Comparison of ENCODE assay signal across 18 cellular contexts in the genomic region with DNA sequence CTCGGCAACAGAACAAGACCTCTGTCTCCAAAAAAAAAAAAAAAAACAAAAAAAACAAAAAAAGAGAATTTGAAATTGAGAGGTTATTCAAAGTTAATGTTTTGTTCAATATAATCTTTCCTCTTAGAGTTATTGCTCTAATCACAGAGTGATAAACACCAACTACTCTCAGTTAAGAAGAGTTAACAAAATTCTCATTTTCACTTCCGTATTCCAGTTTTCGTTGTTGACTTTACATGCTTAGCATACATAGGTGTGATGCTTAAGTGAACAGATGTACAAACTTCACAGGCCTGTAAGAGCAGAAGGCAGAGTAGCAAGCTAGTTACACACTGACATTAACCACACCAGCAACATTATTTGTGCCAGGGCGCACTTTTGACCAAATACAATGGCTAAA. TPM values are rescaled to one million over a fixed set of nuclear protein-coding genes. Genes with fewer than 3 reads are reported as not detected.
DNase-seq lines count a peak whose midpoint lies in the region; ATAC-seq, FAIRE-seq and TF ChIP-seq lines count a peak whose summit lies in the region.
"Had no signal": no experiment of that assay in that cellular context is flagged by ENCODE, and none has a peak within 500 bp of the region (broad histone marks: within the 10 kb centered on the region; RNA-seq: fewer than 3 reads in every experiment).

No MANE protein-coding gene starts in this region.

- TF ChIP-seq CTCF in GM12878 (IDR thresholded peaks at IDR 0.05 in 2 of 3, conservative IDR thresholded peaks at IDR 0.05 in 1 of 3; ENCODE audit: control insufficient read depth in 2 of 3, extremely low read depth in 1 of 3, insufficient read depth in 1 of 3, low read depth in 3 of 3, low read length in 3 of 3) (no peak), breast epithelium (IDR thresholded peaks at IDR 0.05) (no peak), Peyer's patch (IDR thresholded peaks at IDR 0.05) (no peak)

- POLR2A ChIA-PET in GM12878 (lab: Charles Lee), result interaction anchor here (0.5 to 1.5 kb wide), 5 partner anchors 11 to 1227 kb away, joined by 3 to 9 read pairs (median 4); no protein-coding TSS in a partner anchor

- RAD21 ChIA-PET in GM12878 (lab: Charles Lee; ENCODE audit: unreplicated experiment), result interaction anchor here (0.7 to 1.4 kb wide), 8 partner anchors 11 to 177 kb away, joined by 3 to 6 read pairs (median 3); no protein-coding TSS in a partner anchor

- H3K9ac ChIP-seq in GM12878 (ENCODE audit: control insufficient read depth, insufficient read depth, low read length), result no peak overlapping the region; the same call in 1 of the 2 replicates

- BruUV-seq in GM12878 (replicated peaks; lab: Mats Ljungman, UMichigan), result no TSS peak

- H3K9me3 ChIP-seq in GM12878 (replicated peaks; ENCODE audit: control insufficient read depth, insufficient read depth, low read length) (no peaks in the 10 kb centered on the region), breast epithelium (no peaks in the 10 kb centered on the region), Peyer's patch (no peaks in the 10 kb centered on the region)
- H3K9me3 ChIP-seq: thoracic aorta had no signal

- H3K79me2 ChIP-seq in GM12878 (ENCODE audit: control insufficient read depth, insufficient read depth, low read length), result peaks cover 60% of the 10 kb centered on the region

- FAIRE-seq in GM18507 (lab: Jason Lieb, UNC) (peak; percentile 95), GM12878 (lab: Jason Lieb, UNC) (peak; percentile 90)
- FAIRE-seq: G401.6, small intestine had no signal

- no peaks in the 10 kb centered on the region for H4K20me1 ChIP-seq in GM12878 (ENCODE audit: control insufficient read depth, insufficient read depth)

- SMC1A ChIA-PET in GM12878 (lab: Charles Lee; ENCODE audit: uncharacterized antibody, unreplicated experiment), result interaction anchor here (1.0 to 2.2 kb wide), 10 partner anchors 10 to 62 kb away, joined by 3 to 12 read pairs (median 3); partner anchors contain the start of gene SFI1

- H3K27me3 ChIP-seq in GM12878 (replicated peaks in 1 of 2; ENCODE audit: control insufficient read depth in 2 of 2, insufficient read depth in 2 of 2, low read length in 1 of 2) (no peaks in the 10 kb centered on the region), breast epithelium (no peaks in the 10 kb centered on the region), Peyer's patch (no peaks in the 10 kb centered on the region)

- TF ChIP-seq RAD21 in GM12878 (IDR thresholded peaks at IDR 0.05; ENCODE audit: insufficient read depth, low read depth, low read length), result no peak

- H3K36me3 ChIP-seq in GM12878 (ENCODE audit: control insufficient read depth in 2 of 2, insufficient read depth in 2 of 2, low read length in 1 of 2) (peaks cover 6 to 29% of the 10 kb centered on the region in 2 experiments), breast epithelium (no peaks in the 10 kb centered on the region), Peyer's patch (peaks cover 0 to 43% (median 0%) of the 10 kb centered on the region in 3 donors)

- in situ Hi-C loops in GM12878 (cut with MboI), result no loop called here

- ATAC-seq in GM19463 (IDR thresholded peaks at IDR 0.05; ENCODE audit: unreplicated experiment), result peak; percentile 61
- peak; percentile 78 for ATAC-seq in HG03066 (IDR thresholded peaks at IDR 0.05; ENCODE audit: low read depth, unreplicated experiment)
- peak; percentile 98 for ATAC-seq in GM12878
- no peak for ATAC-seq in HG03342 (IDR thresholded peaks at IDR 0.05; ENCODE audit: unreplicated experiment)
- ATAC-seq: SK-N-SH treated with all-trans-retinoic acid at 6 μM for 48 hours had no signal

- CTCF ChIA-PET in GM12878 (lab: Yijun Ruan, JAX), result interaction anchor here (1.2 to 1.5 kb wide), 4 partner anchors 11 to 392 kb away, joined by 3 to 4 read pairs (median 3); no protein-coding TSS in a partner anchor

- DNase-seq in GM18507 (ENCODE audit: extremely low spot score, insufficient read length, low read depth), result peak; percentile 35
- peak; percentile 56 for DNase-seq in GM12878 (ENCODE audit: low read depth, low spot score)
- DNase-seq in NCI-H82 (lab: John Stamatoyannopoulos, UW), result no peak
- no peak for DNase-seq in breast epithelium (ENCODE audit: low spot score in 2 of 2)
- no peak for DNase-seq in Peyer's patch
- DNase-seq: activated CD4-positive, CD25-positive, alpha-beta regulatory T cell treated with anti-CD3 and anti-CD28 coated beads, Interleukin-2, amount 50 U/mL, for 72 hours; activated T-cell treated with anti-CD3 and anti-CD28 coated beads, Interleukin-2, amount 50 U/mL, for 1 hour; HFFc6; Kasumi-1; NCI-H2029 treated with DMSO at 0.1 percent for 48 hours; nucleus accumbens; small intestine had no signal

- TF ChIP-seq POLR2A in GM12878 (IDR thresholded peaks at IDR 0.05; ENCODE audit: low read depth, low read length), result no peak
- no peak for TF ChIP-seq POLR2A in breast epithelium (IDR thresholded peaks at IDR 0.05)
- TF ChIP-seq POLR2A in Peyer's patch (IDR thresholded peaks at IDR 0.05), result no peak

- 53% methylated on average over 4 of the region's 4 CpGs for WGBS in GM12878 (ENCODE audit: insufficient coverage, insufficient replicate concordance, low lambda C conversion rate, missing lambda C conversion rate)

- H3K4me3 ChIP-seq in GM12878, result no peak overlapping the region
- H3K4me3 ChIP-seq in breast epithelium, result no peak overlapping the region
- no peak overlapping the region for H3K4me3 ChIP-seq in Peyer's patch
- H3K4me3 ChIP-seq: thoracic aorta had no signal

- H3K27ac ChIP-seq in GM12878 (ENCODE audit: control insufficient read depth, insufficient read depth), result peak overlapping the region; percentile 65
- no peak overlapping the region for H3K27ac ChIP-seq in breast epithelium
- peak overlapping the region in 1 of 4 donors; percentile 11 for H3K27ac ChIP-seq in Peyer's patch
- H3K27ac ChIP-seq: thoracic aorta had no signal

- peaks cover 19% of the 10 kb centered on the region for H3K4me1 ChIP-seq in GM12878 (ENCODE audit: control insufficient read depth, insufficient read depth, low read length)
- no peaks in the 10 kb centered on the region for H3K4me1 ChIP-seq in breast epithelium
- H3K4me1 ChIP-seq in Peyer's patch, result no peaks in the 10 kb centered on the region

- intact Hi-C loops in GM12878 (cut with micrococcal nuclease; ENCODE audit: unreplicated experiment), result no loop called here
- intact Hi-C loops in breast epithelium (cut with DNase I; ENCODE audit: low total_unique reads), result no loop called here

- peak in 1 of 2 experiments; percentile 33; a peak in 1 of 4 replicates for TF ChIP-seq EP300 in GM12878 (IDR thresholded peaks at IDR 0.05; ENCODE audit: borderline replicate concordance in 1 of 2, control insufficient read depth in 1 of 2, low read depth in 2 of 2, low read length in 2 of 2)

- H2AFZ ChIP-seq in GM12878 (ENCODE audit: control insufficient read depth, low read depth, low read length), result no peak overlapping the region

- H3K4me2 ChIP-seq in GM12878 (ENCODE audit: control insufficient read depth, insufficient read depth), result peak overlapping the region; percentile 51; the same call in 1 of the 2 replicates

TF ChIP-seq in GM12878, 131 proteins besides CTCF, POLR2A, EP300 and RAD21 (continues in another document):
- no peak for TF ChIP-seq SIX5 (IDR thresholded peaks at IDR 0.05; ENCODE audit: low read depth, low read length, severe bottlenecking)
- TF ChIP-seq NBN (IDR thresholded peaks at IDR 0.05), result 0 out of 2 replicates have a peak, but pooled peaks have one; percentile 29
- TF ChIP-seq TARDBP (IDR thresholded peaks at IDR 0.05; ENCODE audit: borderline replicate concordance), result no peak
- TF ChIP-seq SPI1 (IDR thresholded peaks at IDR 0.05; ENCODE audit: borderline replicate concordance, insufficient read depth, low read depth, low read length), result peak; percentile 94
- TF ChIP-seq IKZF2 (IDR thresholded peaks at IDR 0.05), result no peak; a peak in 1 of 4 replicates
- peak; percentile 17; the same call in 1 of the 2 replicates for TF ChIP-seq FOXK2 (IDR thresholded peaks at IDR 0.05)

RNA-seq across cellular contexts. Expression of gene EIF4ENIF1, which starts 12.3 kb away (rescaled TPM):
- total RNA-seq in GM12878 (2013; cell fraction: nucleolus; rRNA removed), result 48.6 and 60.5 TPM in 2 replicates
- total RNA-seq in GM12878 (2014; rRNA removed), result 16.6 and 22.1 TPM in 2 replicates
- 23.2 and 24.9 TPM in 2 replicates for total RNA-seq in GM12878 (2014; rRNA removed; fragmentation: Illumina TruSeq; extraction: Trizol)
- 36.5 and 37.7 TPM in 2 replicates for total RNA-seq in GM12878 (2021)
- polyA plus RNA-seq in GM12878 (2011; ENCODE audit: low read depth), result 13.3 TPM
- 32.7 and 39.6 TPM in 2 replicates for polyA plus RNA-seq in GM12878 (2011; rRNA removed)
- polyA plus RNA-seq in GM12878 (2011; cell fraction: cytosol; rRNA removed), result 28.7 and 56.7 TPM in 2 replicates
- polyA plus RNA-seq in GM12878 (2011; cell fraction: nucleus; rRNA removed), result 57.7 and 75.9 TPM in 2 replicates
- polyA plus RNA-seq in GM12878 (2012), result 22.8 and 23.5 TPM in 2 replicates
- 43.7 and 77.9 TPM in 2 replicates for polyA plus RNA-seq in GM12878 (2014; fragmentation: Illumina TruSeq; extraction: Trizol)
- 1 to 10 TPM; 4.4 to 7.4 TPM for polyA plus RNA-seq in GM12878 (2014; fragmentation: Nextera tagmentation; extraction: Ambion mirVana)
- polyA plus RNA-seq in GM12878 (2014; rRNA removed), result 21.8 and 30.6 TPM in 2 replicates
- polyA plus RNA-seq in GM12878 (2016; fragmentation: Nextera tagmentation; extraction: Ambion mirVana), result 10 to 100 TPM; 19.3 to 25.6 TPM
- 48.3 and 57.3 TPM in 2 replicates for polyA minus RNA-seq in GM12878 (2011; rRNA and poly(A)+ RNA removed)
- 16.5 and 17.2 TPM in 2 replicates for polyA minus RNA-seq in GM12878 (2011; cell fraction: cytosol; rRNA and poly(A)+ RNA removed)
- polyA minus RNA-seq in GM12878 (2011; cell fraction: nucleus; rRNA and poly(A)+ RNA removed), result 24.3 and 43.1 TPM in 2 replicates
- total RNA-seq in breast epithelium, result 10 to 100 TPM; 15.2 to 23.3 (median 20.0) TPM
- 10 to 100 TPM; 22.2 to 47.9 (median 26.2) TPM for total RNA-seq in Peyer's patch

RNA-seq across cellular contexts. Expression of gene SFI1, which starts 19.0 kb away (rescaled TPM):
- 390 and 402 TPM in 2 replicates for total RNA-seq in GM12878 (2013; cell fraction: nucleolus; rRNA removed)
- total RNA-seq in GM12878 (2014; rRNA removed), result 39.5 and 42.4 TPM in 2 replicates
- total RNA-seq in GM12878 (2014; rRNA removed; fragmentation: Illumina TruSeq; extraction: Trizol), result 20.9 and 22.3 TPM in 2 replicates
- total RNA-seq in GM12878 (2021), result 44.7 and 70.1 TPM in 2 replicates
- polyA plus RNA-seq in GM12878 (2011; ENCODE audit: low read depth), result 36.0 TPM
- 50.4 and 53.7 TPM in 2 replicates for polyA plus RNA-seq in GM12878 (2011; rRNA removed)
- polyA plus RNA-seq in GM12878 (2011; cell fraction: cytosol; rRNA removed), result 40.4 and 45.7 TPM in 2 replicates
- polyA plus RNA-seq in GM12878 (2011; cell fraction: nucleus; rRNA removed), result 300 and 325 TPM in 2 replicates
- polyA plus RNA-seq in GM12878 (2012), result 74.6 and 75.2 TPM in 2 replicates
- 12.9 and 23.9 TPM in 2 replicates for polyA plus RNA-seq in GM12878 (2014; fragmentation: Illumina TruSeq; extraction: Trizol)
- polyA plus RNA-seq in GM12878 (2014; fragmentation: Nextera tagmentation; extraction: Ambion mirVana), result 1 to 10 TPM; 6.3 to 6.6 TPM
- 54.1 and 66.3 TPM in 2 replicates for polyA plus RNA-seq in GM12878 (2014; rRNA removed)
- polyA plus RNA-seq in GM12878 (2016; fragmentation: Nextera tagmentation; extraction: Ambion mirVana), result 10 to 100 TPM; 30.4 to 30.5 TPM
- polyA minus RNA-seq in GM12878 (2011; rRNA and poly(A)+ RNA removed), result 77.6 and 90.2 TPM in 2 replicates
- 16.8 and 20.7 TPM in 2 replicates for polyA minus RNA-seq in GM12878 (2011; cell fraction: cytosol; rRNA and poly(A)+ RNA removed)
- polyA minus RNA-seq in GM12878 (2011; cell fraction: nucleus; rRNA and poly(A)+ RNA removed), result 85.6 and 115 TPM in 2 replicates
- total RNA-seq in breast epithelium, result 10 to 100 TPM; 17.4 to 62.9 (median 42.1) TPM
- 100 to 1,000 TPM; 124 to 307 (median 198) TPM for total RNA-seq in Peyer's patch

Comparison
In these comparisons a context has a peak if more than half of its experiments do, and no peak if none do; other contexts are left out.
1. DNase-seq: peak in GM18507 (single experiment) and GM12878 (single experiment); none in NCI-H82 (single experiment), breast epithelium (0 of 2) and Peyer's patch (0 of 3).